1 cellular context compared by ENCODE assay signal in genomic region chr2:27264753-27265535, GRCh38.
TF ChIP-seq lines count a peak whose summit lies in the region.

No MANE protein-coding gene starts in this region.

TF ChIP-seq in HepG2, 621 proteins besides CTCF, POLR2A, EP300 and RAD21 (continued from another document and continues in another):
- TF ChIP-seq ZBTB46 (CRISPR knock-in tag; IDR thresholded peaks at IDR 0.05; ENCODE audit: borderline replicate concordance) = no peak
- TF ChIP-seq ZNF280B (CRISPR knock-in tag; IDR thresholded peaks at IDR 0.05; ENCODE audit: borderline replicate concordance) = peak; percentile 19; the same call in 1 of the 2 replicates
- peak; percentile 78; the same call in 1 of the 2 replicates for TF ChIP-seq ZNF724P (CRISPR knock-in tag; IDR thresholded peaks at IDR 0.05; ENCODE audit: borderline replicate concordance)
- TF ChIP-seq ZNF619 (CRISPR knock-in tag; IDR thresholded peaks at IDR 0.05) = no peak
- no peak for TF ChIP-seq GATAD2A (CRISPR knock-in tag; IDR thresholded peaks at IDR 0.05)
- no peak for TF ChIP-seq TIGD3 (CRISPR knock-in tag; IDR thresholded peaks at IDR 0.05; ENCODE audit: borderline replicate concordance)
- TF ChIP-seq AKNA (CRISPR knock-in tag; IDR thresholded peaks at IDR 0.05; ENCODE audit: borderline replicate concordance) = no peak
- peak; percentile 89 for TF ChIP-seq ZHX1 (CRISPR knock-in tag; IDR thresholded peaks at IDR 0.05; ENCODE audit: low read depth)
- TF ChIP-seq ZNF674 (CRISPR knock-in tag; IDR thresholded peaks at IDR 0.05; ENCODE audit: low read depth) = peak; percentile 50; the same call in 1 of the 2 replicates
- TF ChIP-seq XBP1 (CRISPR knock-in tag; IDR thresholded peaks at IDR 0.05) = no peak
- peak; percentile 86 for TF ChIP-seq TFE3 (CRISPR knock-in tag; IDR thresholded peaks at IDR 0.05)
- no peak for TF ChIP-seq HHEX (CRISPR knock-in tag; IDR thresholded peaks at IDR 0.05)
- TF ChIP-seq AGO2 (optimal IDR thresholded peaks at IDR 0.05; ENCODE audit: low read depth, low read length) = no peak
- TF ChIP-seq RFX1 (IDR thresholded peaks at IDR 0.05) = no peak
- TF ChIP-seq SKIL (CRISPR knock-in tag; IDR thresholded peaks at IDR 0.05; ENCODE audit: borderline replicate concordance) = no peak
- no peak for TF ChIP-seq FOXJ3 (CRISPR knock-in tag; IDR thresholded peaks at IDR 0.05; ENCODE audit: borderline replicate concordance)
- no peak for TF ChIP-seq DDIT3 (CRISPR knock-in tag; IDR thresholded peaks at IDR 0.05)
- TF ChIP-seq RBM22 (optimal IDR thresholded peaks at IDR 0.05; ENCODE audit: low read length) = no peak
- TF ChIP-seq ZNF75D (CRISPR knock-in tag; IDR thresholded peaks at IDR 0.05; ENCODE audit: borderline replicate concordance) = no peak
- 0 out of 2 replicates have a peak, but pooled peaks have one; percentile 26 for TF ChIP-seq ZHX2 (IDR thresholded peaks at IDR 0.05; ENCODE audit: low read depth)
- no peak for TF ChIP-seq ZHX2 (CRISPR knock-in tag; IDR thresholded peaks at IDR 0.05; ENCODE audit: borderline replicate concordance)
- no peak for TF ChIP-seq KAT2B (IDR thresholded peaks at IDR 0.05; ENCODE audit: borderline replicate concordance, low read depth, low read length)
